ENCODE assay signal across 8 cellular contexts in genomic region chr9:84668204-84669007, GRCh38. TPM values are rescaled to one million over a fixed set of nuclear protein-coding genes. Genes with fewer than 3 reads are reported as not detected.
DNase-seq lines count a peak whose midpoint lies in the region; ATAC-seq and TF ChIP-seq lines count a peak whose summit lies in the region.

No MANE protein-coding gene starts in this region.

- H3K9me3 ChIP-seq in HUES6 (ENCODE audit: control insufficient read depth, insufficient read depth, low read depth, low read length) (no peaks in the 10 kb centered on the region), SK-N-SH (no peaks in the 10 kb centered on the region)

- H3K27ac ChIP-seq in HUES6 (ENCODE audit: low read depth, low read length) = no peak overlapping the region
- H3K27ac ChIP-seq in SK-N-SH (ENCODE audit: low read depth in 2 of 2, low read length in 1 of 2) = no peak overlapping the region

- H3K36me3 ChIP-seq in HUES6 (ENCODE audit: control insufficient read depth, insufficient read depth, low read length) (no peaks in the 10 kb centered on the region), SK-N-SH (replicated peaks in 1 of 2; ENCODE audit: control insufficient read depth in 1 of 2, insufficient read depth in 2 of 2, low read length in 1 of 2) (no peaks in the 10 kb centered on the region)

- H3F3A ChIP-seq in SK-N-SH (replicated peaks; ENCODE audit: insufficient read depth) = no peaks in the 10 kb centered on the region

- peak; percentile 81 for TF ChIP-seq RAD21 in SK-N-SH (IDR thresholded peaks at IDR 0.05; ENCODE audit: low read length)

- DNase-seq in DMS 273 treated with DMSO at 0.1 percent for 48 hours (lab: John Stamatoyannopoulos, UW) (peak; percentile 22), SK-N-SH (peak; percentile 92), choroid plexus epithelial cell (ENCODE audit: low read depth) (peak; percentile 36), kidney tubule cell (ENCODE audit: low spot score) (peak; percentile 84), NCI-H1436 (lab: John Stamatoyannopoulos, UW) (no peak)
- DNase-seq in stimulated activated CD4-positive, alpha-beta T cell treated with anti-CD3 and anti-CD28 coated beads, Interleukin-15, amount 100 ng/mL, for 24 hours = peak; percentile 75

- H3K4me1 ChIP-seq in HUES6 (ENCODE audit: control insufficient read depth, insufficient read depth, low read length) (peaks cover 9% of the 10 kb centered on the region), SK-N-SH (ENCODE audit: control insufficient read depth in 1 of 2, insufficient read depth in 2 of 2, low read depth in 1 of 2, low read length in 1 of 2) (peaks cover 0 to 27% of the 10 kb centered on the region in 2 experiments; a peak in 1 of 4 replicates)

- peak; percentile 71 for ATAC-seq in GM21367 (IDR thresholded peaks at IDR 0.05; ENCODE audit: unreplicated experiment)

- H3K4me3 ChIP-seq in HUES6 (ENCODE audit: low read depth, low read length) (peak overlapping the region; percentile 75), SK-N-SH (ENCODE audit: low read depth in 2 of 2, low read length in 1 of 2) (peak overlapping the region; percentile 49 to 64), choroid plexus epithelial cell (ENCODE audit: low read depth, low read length) (peak overlapping the region; percentile 35)

- peak overlapping the region; percentile 38 for H3K9ac ChIP-seq in HUES6 (ENCODE audit: low read length)
- no peak overlapping the region for H3K9ac ChIP-seq in SK-N-SH

- no peaks in the 10 kb centered on the region for H3K9me2 ChIP-seq in SK-N-SH

- no peak for TF ChIP-seq EP300 in SK-N-SH (IDR thresholded peaks at IDR 0.05; ENCODE audit: borderline replicate concordance in 1 of 2, low read depth in 1 of 2, low read length in 1 of 2)

- WGBS in SK-N-SH (ENCODE audit: low lambda C conversion rate) = 2% methylated on average over 19 of the region's 76 CpGs

- no peaks in the 10 kb centered on the region for H4K20me1 ChIP-seq in SK-N-SH (ENCODE audit: insufficient read depth)

- H3K4me2 ChIP-seq in SK-N-SH = peak overlapping the region; percentile 92

- H3K27me3 ChIP-seq in HUES6 (ENCODE audit: control insufficient read depth, insufficient read depth, low read length) = peaks cover 78% of the 10 kb centered on the region
- peaks cover 19% of the 10 kb centered on the region for H3K27me3 ChIP-seq in SK-N-SH (ENCODE audit: insufficient read depth)

- H3K79me2 ChIP-seq in SK-N-SH (ENCODE audit: insufficient read depth) = no peaks in the 10 kb centered on the region

- TF ChIP-seq CTCF in SK-N-SH (IDR thresholded peaks at IDR 0.05) (peak; percentile 67), choroid plexus epithelial cell (conservative IDR thresholded peaks at IDR 0.05; ENCODE audit: low read depth, low read length) (peak; percentile 37)

- POLR2A ChIA-PET in SK-N-SH (lab: Yijun Ruan, JAX) = no interaction called here

- CTCF ChIA-PET in SK-N-SH (lab: Yijun Ruan, JAX) = interaction anchor here (0.6 to 5.0 kb wide), 79 partner anchors 8 to 1158 kb away, joined by 3 to 33 read pairs (median 4); no protein-coding TSS in a partner anchor

- H2AFZ ChIP-seq in SK-N-SH (ENCODE audit: low read depth) = peak overlapping the region; percentile 63; the same call in 1 of the 2 replicates

TF ChIP-seq in SK-N-SH, 30 proteins besides CTCF, POLR2A, EP300 and RAD21:
- TF ChIP-seq SMC3 (IDR thresholded peaks at IDR 0.05; ENCODE audit: low read depth, low read length) (peak; percentile 65), MXI1 (IDR thresholded peaks at IDR 0.05; ENCODE audit: low read depth, low read length) (peak; percentile 36; the same call in 1 of the 2 replicates), NRF1 (IDR thresholded peaks at IDR 0.05; ENCODE audit: low read depth, low read length) (peak; percentile 59), FOXM1 (IDR thresholded peaks at IDR 0.05; ENCODE audit: low read depth) (no peak)

RNA-seq across cellular contexts. Expression of gene NTRK2, which starts 1.1 kb away (rescaled TPM):
- 0.05 and 0.16 TPM in 2 replicates for polyA plus RNA-seq in SK-N-SH (2012; rRNA removed)
- polyA plus RNA-seq in SK-N-SH (2012; cell fraction: cytosol; rRNA removed) = 0.14 and 0.33 TPM in 2 replicates
- polyA plus RNA-seq in SK-N-SH (2012; cell fraction: nucleus; rRNA removed) = 0.09 and 0.12 TPM in 2 replicates
